ENCODE assay signal across 1 cellular context in genomic region chr1:175569117-175569743, GRCh38.
TF ChIP-seq lines count a peak whose summit lies in the region.

No MANE protein-coding gene starts in this region.

TF ChIP-seq in GM23338, 12 proteins besides CTCF, POLR2A, EP300 and RAD21 (continued from another document):
- no peak for TF ChIP-seq ZNF462 (CRISPR knock-in tag; IDR thresholded peaks at IDR 0.05)
- TF ChIP-seq EZH2 (IDR thresholded peaks at IDR 0.05; ENCODE audit: low read depth, unreplicated experiment) = no peak
- no peak for TF ChIP-seq EZH2phosphoT487 (IDR thresholded peaks at IDR 0.05; ENCODE audit: unreplicated experiment)
- no peak for TF ChIP-seq NANOG (IDR thresholded peaks at IDR 0.05; ENCODE audit: borderline replicate concordance)
- TF ChIP-seq CREB1 (CRISPR knock-in tag; IDR thresholded peaks at IDR 0.05; ENCODE audit: low read depth) = no peak
- TF ChIP-seq ZNF331 (CRISPR knock-in tag; IDR thresholded peaks at IDR 0.05; ENCODE audit: low read depth) = no peak
- TF ChIP-seq ZNF114 (CRISPR knock-in tag; IDR thresholded peaks at IDR 0.05) = no peak
- TF ChIP-seq ETS1 (IDR thresholded peaks at IDR 0.05) = no peak
- TF ChIP-seq STAT1 (IDR thresholded peaks at IDR 0.05; ENCODE audit: unreplicated experiment) = no peak
- no peak for TF ChIP-seq POLR2AphosphoS5 (IDR thresholded peaks at IDR 0.05; ENCODE audit: low read depth)
- TF ChIP-seq JUNB (IDR thresholded peaks at IDR 0.05; ENCODE audit: unreplicated experiment) = no peak
